27 cellular contexts compared by ENCODE assay signal in the genomic region with DNA sequence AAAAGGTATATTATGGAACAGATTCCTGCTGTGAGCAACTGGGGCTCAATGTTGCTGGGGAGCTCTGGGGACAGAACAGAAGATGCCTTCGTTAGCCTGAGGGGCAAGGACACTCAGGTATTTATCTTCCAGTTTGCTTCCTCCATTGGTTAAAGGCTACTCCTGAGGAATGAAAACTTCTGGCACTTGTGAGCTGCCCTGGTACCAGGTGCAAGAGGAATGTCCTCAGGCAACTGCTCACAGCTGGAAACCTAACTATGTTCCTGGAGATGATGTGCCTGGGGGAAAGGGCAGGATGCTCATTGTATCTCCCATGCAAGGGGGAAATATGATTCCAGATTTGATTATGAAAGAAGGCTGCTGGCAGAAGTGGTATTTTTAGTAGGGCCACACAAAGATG.
"Had no signal": no experiment of that assay in that cellular context is flagged by ENCODE, and none has a peak within 500 bp of the region (broad histone marks: within the 10 kb centered on the region; RNA-seq: fewer than 3 reads in every experiment).

No MANE protein-coding gene starts in this region.

- H3K36me3 ChIP-seq: esophagus squamous epithelium, heart right ventricle, left ventricle myocardium inferior, lower lobe of right lung, neutrophil, sigmoid colon, stomach, tibial artery, upper lobe of left lung had no signal

- DNase-seq: cortex of kidney; effector memory CD8-positive, alpha-beta T cell; erythroblast; esophagus squamous epithelium; foreskin melanocyte; glutamatergic neuron; heart right ventricle; hippocampal formation; immature natural killer cell; islet precursor cell; kidney glomerular epithelial cell; left colon; left ventricle myocardium inferior; lower lobe of right lung; natural killer cell; psoas muscle; right cardiac atrium; sigmoid colon; stimulated activated CD4-positive, alpha-beta T cell treated with anti-CD3 and anti-CD28 coated beads, Interleukin-2, amount 100 ng/mL, for 24 hours; stimulated activated CD4-positive, alpha-beta T cell treated with anti-CD3 and anti-CD28 coated beads, Interleukin-4, amount 100 ng/mL, for 24 hours; stimulated activated naive CD4-positive, alpha-beta T cell treated with Interleukin-2 at 50 U/mL for 16 hours; stomach; tibial artery; upper lobe of left lung had no signal

- H3K4me1 ChIP-seq: esophagus squamous epithelium, heart right ventricle, left ventricle myocardium inferior, lower lobe of right lung, psoas muscle, sigmoid colon, tibial artery had no signal

- H3K27me3 ChIP-seq: esophagus squamous epithelium, neutrophil, sigmoid colon, stomach, tibial artery, upper lobe of left lung had no signal

- H3K4me3 ChIP-seq: esophagus squamous epithelium, heart right ventricle, left ventricle myocardium inferior, lower lobe of right lung, psoas muscle, sigmoid colon, stomach, tibial artery, upper lobe of left lung had no signal

- H3K9me3 ChIP-seq: esophagus squamous epithelium, lower lobe of right lung, neutrophil, psoas muscle, sigmoid colon, tibial artery, upper lobe of left lung had no signal

- FAIRE-seq: endometrium had no signal

- H3K27ac ChIP-seq: esophagus squamous epithelium, heart right ventricle, left ventricle myocardium inferior, lower lobe of right lung, neutrophil, psoas muscle, sigmoid colon, stomach, tibial artery, upper lobe of left lung had no signal

- ATAC-seq: effector memory CD8-positive, alpha-beta T cell; heart right ventricle; left colon; lower lobe of right lung; natural killer cell; psoas muscle; right cardiac atrium; stimulated activated effector memory CD8-positive, alpha-beta T cell treated with anti-CD3 and anti-CD28 coated beads, Interleukin-12 subunit alpha, Interleukin-12 subunit beta, amount 100 ng/mL, for 72 hours had no signal
